ENCODE assay signal across 14 cellular contexts in the genomic region with DNA sequence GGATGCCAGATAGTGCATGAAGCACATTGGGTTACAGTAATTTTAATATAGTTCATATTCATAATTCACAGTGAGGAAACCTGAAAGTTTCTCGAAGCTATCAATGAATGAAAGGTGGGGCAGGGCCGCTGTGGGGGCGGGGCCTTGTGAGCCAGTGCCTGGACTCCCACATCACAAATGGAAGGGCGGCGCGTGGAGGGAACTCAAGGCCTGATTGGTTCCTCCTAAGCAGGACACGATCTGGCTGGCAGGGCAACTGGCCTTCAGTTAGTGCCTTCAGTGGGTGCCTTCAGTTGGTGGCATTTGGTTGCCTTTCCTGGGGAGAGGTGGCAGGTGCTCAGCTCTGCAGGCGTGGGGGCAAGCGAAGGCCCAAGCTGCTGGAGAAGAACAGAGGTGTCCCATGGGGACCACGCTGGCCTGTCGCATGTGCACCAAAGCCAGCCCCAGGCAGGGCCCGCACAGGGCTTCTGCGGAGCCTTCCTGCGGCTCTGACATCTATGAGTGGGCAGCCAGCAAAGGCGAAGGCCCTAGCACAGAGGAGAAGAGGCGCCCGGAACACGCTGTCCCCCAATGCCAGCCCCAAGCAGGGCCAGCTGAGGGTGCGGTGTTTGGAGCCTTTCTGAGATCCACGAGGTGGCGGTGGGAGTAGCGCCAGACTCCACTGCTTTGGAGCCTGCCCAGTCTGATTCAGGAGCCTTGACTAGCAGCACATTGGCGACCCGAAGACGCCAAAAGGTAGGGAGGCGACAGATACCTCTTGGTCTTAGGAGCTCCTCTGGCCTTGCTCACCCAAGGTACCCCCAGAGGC.
"Had no signal": no experiment of that assay in that cellular context is flagged by ENCODE, and none has a peak within 500 bp of the region (broad histone marks: within the 10 kb centered on the region; RNA-seq: fewer than 3 reads in every experiment).

No MANE protein-coding gene starts in this region.

- H3K27me3 ChIP-seq: thyroid gland, vagina had no signal

- H3K4me3 ChIP-seq: dorsolateral prefrontal cortex, mucosa of descending colon, thyroid gland, vagina had no signal

- H3K36me3 ChIP-seq: thyroid gland, vagina had no signal

- H3K27me3 Mint-ChIP-seq: naive thymus-derived CD8-positive, alpha-beta T cell; type B pancreatic cell had no signal

- H3K4me3 Mint-ChIP-seq: naive thymus-derived CD8-positive, alpha-beta T cell; type B pancreatic cell had no signal

- H3K36me3 Mint-ChIP-seq: type B pancreatic cell had no signal

- DNase-seq: cortex of kidney; dorsolateral prefrontal cortex; effector CD8-positive, alpha-beta T cell; mammary epithelial cell; mucosa of descending colon; naive thymus-derived CD8-positive, alpha-beta T cell; small intestine; stimulated activated CD4-positive, alpha-beta T cell treated with anti-CD3 and anti-CD28 coated beads, Interleukin-12 subunit alpha, Interleukin-12 subunit beta, amount 100 ng/mL, for 4 hours; stimulated activated CD4-positive, alpha-beta T cell treated with anti-CD3 and anti-CD28 coated beads, Interleukin-2, amount 100 ng/mL, for 48 hours; stimulated activated naive CD4-positive, alpha-beta T cell treated with Interleukin-2 at 50 U/mL for 16 hours had no signal

- H3K9me3 ChIP-seq: mucosa of descending colon, thyroid gland, vagina had no signal

- ATAC-seq: esophagus mucosa; mucosa of descending colon; naive thymus-derived CD8-positive, alpha-beta T cell had no signal

- H3K4me1 ChIP-seq: thyroid gland, vagina had no signal

- H3K27ac ChIP-seq: dorsolateral prefrontal cortex, thyroid gland, vagina had no signal

- H3K27ac Mint-ChIP-seq: type B pancreatic cell had no signal
